ENCODE assay signal across 16 cellular contexts in the genomic region with DNA sequence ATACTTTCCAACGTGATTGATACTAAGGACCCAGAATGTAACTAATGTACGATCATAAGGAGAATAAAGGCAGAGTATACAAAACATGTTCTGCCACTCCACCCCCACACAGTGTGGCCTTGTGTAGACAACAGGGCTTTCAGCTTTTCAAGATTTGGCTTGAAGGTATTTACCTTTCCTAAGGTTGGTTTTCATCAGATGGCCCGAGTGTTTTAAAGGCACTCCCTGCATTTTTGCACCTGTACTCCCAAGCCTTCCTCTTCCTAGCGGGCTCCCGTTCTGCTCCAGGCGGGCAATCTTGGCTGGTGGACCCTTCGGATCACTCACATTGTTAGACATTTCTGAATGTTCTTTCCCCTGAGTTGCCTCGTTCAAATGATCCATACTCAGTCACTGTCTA. TPM values are rescaled to one million over a fixed set of nuclear protein-coding genes. Genes with fewer than 3 reads are reported as not detected.
DNase-seq lines count a peak whose midpoint lies in the region; ATAC-seq and TF ChIP-seq lines count a peak whose summit lies in the region.
"Had no signal": no experiment of that assay in that cellular context is flagged by ENCODE, and none has a peak within 500 bp of the region (broad histone marks: within the 10 kb centered on the region; RNA-seq: fewer than 3 reads in every experiment).

No MANE protein-coding gene starts in this region.

- H3K9me3 Mint-ChIP-seq in activated T-cell treated with anti-CD3 and anti-CD28 coated beads, Interleukin-2, amount 50 U/mL, for 24 hours, result no peaks in the 10 kb centered on the region
- no peaks in the 10 kb centered on the region for H3K9me3 Mint-ChIP-seq in T-cell
- H3K9me3 Mint-ChIP-seq: dendritic cell treated with granulocyte-macrophage colony-stimulating factor and Interleukin-4, amounts not matched to agents 40 ng/mL and 50 ng/mL, for 4 days had no signal

- peak overlapping the region; percentile 92 for H3K27ac Mint-ChIP-seq in activated T-cell treated with anti-CD3 and anti-CD28 coated beads, Interleukin-2, amount 50 U/mL, for 24 hours
- H3K27ac Mint-ChIP-seq in T-cell, result peak overlapping the region; percentile 86 to 91
- H3K27ac Mint-ChIP-seq: dendritic cell treated with granulocyte-macrophage colony-stimulating factor and Interleukin-4, amounts not matched to agents 40 ng/mL and 50 ng/mL, for 4 days had no signal

- TF ChIP-seq EP300 in stomach (IDR thresholded peaks at IDR 0.05), result no peak

- ATAC-seq in T-cell (replicated peaks in 1 of 4) (no peak), HG03135 (IDR thresholded peaks at IDR 0.05; ENCODE audit: unreplicated experiment) (no peak)
- ATAC-seq in stimulated activated naive CD8-positive, alpha-beta T cell treated with anti-CD3 and anti-CD28 coated beads, Interleukin-15, Interleukin-2, amounts not matched to agents 100 U/mL and 50 U/mL, for 24 hours, result no peak
- ATAC-seq: foreskin keratinocyte, left cardiac atrium, SK-N-SH treated with all-trans-retinoic acid at 6 μM for 48 hours had no signal

- H3K27me3 ChIP-seq in dorsolateral prefrontal cortex, result no peaks in the 10 kb centered on the region
- H3K27me3 ChIP-seq in stomach, result no peaks in the 10 kb centered on the region
- H3K27me3 ChIP-seq: foreskin keratinocyte, transverse colon had no signal

- no peaks in the 10 kb centered on the region for H3K9me3 ChIP-seq in stomach
- H3K9me3 ChIP-seq: transverse colon had no signal

- H3K4me3 ChIP-seq in dorsolateral prefrontal cortex, result peak overlapping the region in 46 of 59 donors; percentile 1 to 95 (median 66)
- no peak overlapping the region for H3K4me3 ChIP-seq in stomach
- H3K4me3 ChIP-seq: transverse colon had no signal

- peaks cover 94% of the 10 kb centered on the region for H3K36me3 Mint-ChIP-seq in activated T-cell treated with anti-CD3 and anti-CD28 coated beads, Interleukin-2, amount 50 U/mL, for 24 hours (ENCODE audit: low read depth)
- H3K36me3 Mint-ChIP-seq in T-cell, result peaks cover 46% of the 10 kb centered on the region

- no peak for TF ChIP-seq CTCF in dorsolateral prefrontal cortex (IDR thresholded peaks at IDR 0.05 in 54 of 56, conservative IDR thresholded peaks at IDR 0.05 in 2 of 56; ENCODE audit: low read depth in 1 of 56, partially characterized antibody in 56 of 56)
- TF ChIP-seq CTCF in stomach (IDR thresholded peaks at IDR 0.05), result no peak

- H3K27ac ChIP-seq in dorsolateral prefrontal cortex (peak overlapping the region in 34 of 59 donors; percentile 1 to 73 (median 41)), stomach (no peak overlapping the region)
- H3K27ac ChIP-seq: foreskin keratinocyte had no signal

- intact Hi-C loops in dorsolateral prefrontal cortex (cut with DNase I), result no loop called here
- intact Hi-C loops in stomach (cut with DNase I; ENCODE audit: low total_unique reads), result no loop called here

- H3K27me3 Mint-ChIP-seq in activated T-cell treated with anti-CD3 and anti-CD28 coated beads, Interleukin-2, amount 50 U/mL, for 24 hours, result no peaks in the 10 kb centered on the region
- no peaks in the 10 kb centered on the region for H3K27me3 Mint-ChIP-seq in T-cell
- H3K27me3 Mint-ChIP-seq: dendritic cell treated with granulocyte-macrophage colony-stimulating factor and Interleukin-4, amounts not matched to agents 40 ng/mL and 50 ng/mL, for 4 days had no signal

- peak overlapping the region; percentile 92 for H3K4me3 Mint-ChIP-seq in activated T-cell treated with anti-CD3 and anti-CD28 coated beads, Interleukin-2, amount 50 U/mL, for 24 hours
- H3K4me3 Mint-ChIP-seq in T-cell, result peak overlapping the region; percentile 66 to 91 (median 69)
- H3K4me3 Mint-ChIP-seq: dendritic cell treated with granulocyte-macrophage colony-stimulating factor and Interleukin-4, amounts not matched to agents 40 ng/mL and 50 ng/mL, for 4 days had no signal

- peaks cover 80% of the 10 kb centered on the region for H3K4me1 Mint-ChIP-seq in activated T-cell treated with anti-CD3 and anti-CD28 coated beads, Interleukin-2, amount 50 U/mL, for 24 hours (ENCODE audit: low read depth)
- H3K4me1 Mint-ChIP-seq in T-cell, result peaks cover 73 to 80% (median 79%) of the 10 kb centered on the region in 3 donors

- WGBS in stomach, 5 donors, result 83 to 90% (median 86%) methylated on average over 8 of the region's 8 CpGs

- DNase-seq in activated T-cell treated with anti-CD3 and anti-CD28 coated beads, Interleukin-2, amount 50 U/mL, for 24 hours, result no peak
- DNase-seq in activated T-cell treated with anti-CD3 and anti-CD28 coated beads for 4 hours (no peak), T-cell (no peak), dorsolateral prefrontal cortex (no peak), stomach (no peak), OCI-M2 (lab: John Stamatoyannopoulos, UW; ENCODE audit: unreplicated experiment) (no peak)
- peak; percentile 16 for DNase-seq in stimulated activated naive CD8-positive, alpha-beta T cell treated with anti-CD3 and anti-CD28 coated beads, Interleukin-15, Interleukin-2, amounts not matched to agents 100 U/mL and 50 U/mL, for 24 hours
- DNase-seq: activated CD8-positive, alpha-beta memory T cell treated with anti-CD3 and anti-CD28 coated beads for 24 hours; foreskin keratinocyte; left cardiac atrium; NCI-H1436; NK-92 treated with Interleukin-12 subunit alpha and Interleukin-12 subunit beta, amount 100 ng/mL, for 24 hours; transverse colon had no signal

- TF ChIP-seq POLR2A in stomach (IDR thresholded peaks at IDR 0.05), result no peak

- POLR2A ChIA-PET in T-cell (lab: Charles Lee), result interaction anchor here (0.6 to 1.3 kb wide), 3 partner anchors 21 to 78 kb away, joined by 4 to 6 read pairs (median 5); no protein-coding TSS in a partner anchor

- H3K4me1 ChIP-seq in stomach, result peaks cover 6 to 40% (median 24%) of the 10 kb centered on the region in 4 donors
- H3K4me1 ChIP-seq: foreskin keratinocyte had no signal

- H3K36me3 ChIP-seq in stomach, result peaks cover 4 to 31% (median 28%) of the 10 kb centered on the region in 4 donors

- CTCF ChIA-PET in T-cell (lab: Charles Lee), result interaction anchor here in 1 of 2 donors (1.1 to 2.0 kb wide), 2 partner anchors 11 to 31 kb away, joined by 5 to 8 read pairs; no protein-coding TSS in a partner anchor

RNA-seq across cellular contexts. Expression of a gene that starts 4.6 kb away (rescaled TPM):
- total RNA-seq in T-cell (100 to 1,000 TPM; 204 to 417 (median 282) TPM), dorsolateral prefrontal cortex (100 to 1,000 TPM in 105 of 120 experiments, 10 to 100 TPM in 15; 71.8 to 197 (median 132) TPM), stomach (100 to 1,000 TPM in 2 of 5 donors, 10 to 100 TPM in 3; 53.9 to 168 (median 67.2) TPM)
- polyA plus RNA-seq in stomach, result 10 to 100 TPM in 1 of 3 donors, 1 to 10 TPM in 2; 7.7 to 18.8 (median 10.0) TPM

Comparison
In these comparisons a context has a peak if more than half of its experiments do, and no peak if none do; other contexts are left out.
1. H3K27ac ChIP-seq: peak in dorsolateral prefrontal cortex (34 of 59); none in stomach (0 of 5).
2. H3K4me3 ChIP-seq: peak in dorsolateral prefrontal cortex (46 of 59); none in stomach (0 of 4).